ENCODE assay signal across 12 cellular contexts in genomic region chr5:159185773-159186172, GRCh38. TPM values are rescaled to one million over a fixed set of nuclear protein-coding genes. Genes with fewer than 3 reads are reported as not detected.
A peak's percentile ranks its signal among the peaks of the same experiment; 100 is the strongest.
DNase-seq lines count a peak whose midpoint lies in the region; ATAC-seq and TF ChIP-seq lines count a peak whose summit lies in the region.
"Had no signal": no experiment of that assay in that cellular context is flagged by ENCODE, and none has a peak within 500 bp of the region (broad histone marks: within the 10 kb centered on the region; RNA-seq: fewer than 3 reads in every experiment).

No MANE protein-coding gene starts in this region.

- 68 to 74% methylated on average over 10 of the region's 10 CpGs for WGBS in lung, 2 donors
- WGBS in thyroid gland, 2 donors, result 61 to 64% methylated on average over 10 of the region's 10 CpGs

- no peaks in the 10 kb centered on the region for H3K36me3 ChIP-seq in breast epithelium
- H3K36me3 ChIP-seq in lung (ENCODE audit: control insufficient read depth in 2 of 2, insufficient read depth in 2 of 2, low read length in 2 of 2), result peaks cover 9 to 10% of the 10 kb centered on the region in 2 donors
- H3K36me3 ChIP-seq in thyroid gland, result peaks cover 0 to 4% of the 10 kb centered on the region in 2 donors

- no peak overlapping the region for H3K4me3 ChIP-seq in breast epithelium
- no peak overlapping the region for H3K4me3 ChIP-seq in lung
- no peak overlapping the region for H3K4me3 ChIP-seq in thyroid gland (replicated peaks in 1 of 3)
- H3K4me3 ChIP-seq: GM12878 had no signal

- intact Hi-C loops in MCF 10A (cut with micrococcal nuclease) (no loop called here), breast epithelium (cut with DNase I; ENCODE audit: low total_unique reads) (no loop called here), thyroid gland (cut with DNase I) (no loop called here)
- intact Hi-C loops in activated T-helper 1 cell treated with anti-CD3 and anti-CD28 coated beads, Interleukin-12 subunit alpha, Interleukin-12 subunit beta, Interleukin-2, Interleukin-4 antibody, amounts not matched to agents 30 ng/mL and 10 ng/mL and 1 ng/mL, durations not matched to agents 14 hours and 24 hours and 36 hours (cut with micrococcal nuclease), result loop anchor here (1.0 kb wide), 1 partner anchor 22 kb away; no protein-coding TSS in a partner anchor

- peak; percentile 12 for ATAC-seq in lung (ENCODE audit: insufficient read depth, low FRiP score)

- no peaks in the 10 kb centered on the region for H3K9me3 Mint-ChIP-seq in MCF 10A (ENCODE audit: unreplicated experiment)
- no peaks in the 10 kb centered on the region for H3K9me3 Mint-ChIP-seq in activated T-helper 1 cell treated with anti-CD3 and anti-CD28 coated beads, Interleukin-12 subunit alpha, Interleukin-12 subunit beta, Interleukin-2, Interleukin-4 antibody, amounts not matched to agents 30 ng/mL and 10 ng/mL and 1 ng/mL, durations not matched to agents 14 hours and 24 hours and 36 hours

- TF ChIP-seq POLR2A in breast epithelium (IDR thresholded peaks at IDR 0.05) (no peak), thyroid gland (IDR thresholded peaks at IDR 0.05) (no peak)

- no TSS peak for BruUV-seq in MCF 10A (replicated peaks; lab: Mats Ljungman, UMichigan)

- H3K4me1 Mint-ChIP-seq in MCF 10A (ENCODE audit: insufficient read depth, unreplicated experiment), result peaks cover 73% of the 10 kb centered on the region
- H3K4me1 Mint-ChIP-seq in activated T-helper 1 cell treated with anti-CD3 and anti-CD28 coated beads, Interleukin-12 subunit alpha, Interleukin-12 subunit beta, Interleukin-2, Interleukin-4 antibody, amounts not matched to agents 30 ng/mL and 10 ng/mL and 1 ng/mL, durations not matched to agents 14 hours and 24 hours and 36 hours (ENCODE audit: low read depth), result peaks cover 72% of the 10 kb centered on the region

- H3K36me3 Mint-ChIP-seq in MCF 10A (ENCODE audit: insufficient read depth, unreplicated experiment), result peaks cover 93% of the 10 kb centered on the region
- peaks cover 35% of the 10 kb centered on the region for H3K36me3 Mint-ChIP-seq in activated T-helper 1 cell treated with anti-CD3 and anti-CD28 coated beads, Interleukin-12 subunit alpha, Interleukin-12 subunit beta, Interleukin-2, Interleukin-4 antibody, amounts not matched to agents 30 ng/mL and 10 ng/mL and 1 ng/mL, durations not matched to agents 14 hours and 24 hours and 36 hours (ENCODE audit: low read depth)

- DNase-seq in MCF 10A (ENCODE audit: unreplicated experiment) (no peak), breast epithelium (ENCODE audit: low spot score in 2 of 2) (no peak), lung (ENCODE audit: low spot score) (no peak), thyroid gland (no peak), SKM-1 (lab: John Stamatoyannopoulos, UW; ENCODE audit: unreplicated experiment) (no peak), hepatic stellate cell (ENCODE audit: low spot score) (no peak), NCI-H1417 treated with DMSO at 0.1 percent for 48 hours (lab: John Stamatoyannopoulos, UW) (no peak)
- DNase-seq in activated T-helper 1 cell treated with anti-CD3 and anti-CD28 coated beads, Interleukin-12 subunit alpha, Interleukin-12 subunit beta, Interleukin-2, Interleukin-4 antibody, amounts not matched to agents 30 ng/mL and 10 ng/mL and 1 ng/mL, durations not matched to agents 14 hours and 24 hours and 36 hours (ENCODE audit: low spot score), result no peak
- DNase-seq: activated effector memory CD4-positive, alpha-beta T cell treated with Interleukin-2 at 50 U/mL for 16 hours; caudate nucleus; DND-41 had no signal

- H3K27ac ChIP-seq in breast epithelium (peak overlapping the region in 1 of 2 donors; percentile 1), lung (ENCODE audit: low read depth in 1 of 2, low read length in 1 of 2) (peak overlapping the region in 1 of 2 donors; percentile 80), thyroid gland (peak overlapping the region; percentile 23 to 81 (median 76))

- H3K27me3 Mint-ChIP-seq in MCF 10A (ENCODE audit: insufficient read depth, unreplicated experiment), result no peaks in the 10 kb centered on the region
- H3K27me3 Mint-ChIP-seq in activated T-helper 1 cell treated with anti-CD3 and anti-CD28 coated beads, Interleukin-12 subunit alpha, Interleukin-12 subunit beta, Interleukin-2, Interleukin-4 antibody, amounts not matched to agents 30 ng/mL and 10 ng/mL and 1 ng/mL, durations not matched to agents 14 hours and 24 hours and 36 hours (ENCODE audit: insufficient read depth), result no peaks in the 10 kb centered on the region

- POLR2A ChIA-PET in MCF 10A (lab: Yijun Ruan, JAX), result interaction anchor here (0.7 to 18.3 kb wide), 14 partner anchors 9 to 88 kb away, joined by 3 to 650 read pairs (median 10); partner anchors contain the start of gene UBLCP1

- H3K9me3 ChIP-seq in breast epithelium (no peaks in the 10 kb centered on the region), lung (ENCODE audit: control insufficient read depth in 2 of 2, insufficient read depth in 1 of 2, low read length in 1 of 2) (no peaks in the 10 kb centered on the region), thyroid gland (no peaks in the 10 kb centered on the region)

- peak overlapping the region; percentile 49 for H3K4me3 Mint-ChIP-seq in MCF 10A (ENCODE audit: unreplicated experiment)
- no peak overlapping the region for H3K4me3 Mint-ChIP-seq in activated T-helper 1 cell treated with anti-CD3 and anti-CD28 coated beads, Interleukin-12 subunit alpha, Interleukin-12 subunit beta, Interleukin-2, Interleukin-4 antibody, amounts not matched to agents 30 ng/mL and 10 ng/mL and 1 ng/mL, durations not matched to agents 14 hours and 24 hours and 36 hours

- peak overlapping the region; percentile 96 for H3K27ac Mint-ChIP-seq in MCF 10A (ENCODE audit: low read depth, unreplicated experiment)
- peak overlapping the region; percentile 29 for H3K27ac Mint-ChIP-seq in activated T-helper 1 cell treated with anti-CD3 and anti-CD28 coated beads, Interleukin-12 subunit alpha, Interleukin-12 subunit beta, Interleukin-2, Interleukin-4 antibody, amounts not matched to agents 30 ng/mL and 10 ng/mL and 1 ng/mL, durations not matched to agents 14 hours and 24 hours and 36 hours

- TF ChIP-seq CTCF in MCF 10A (IDR thresholded peaks at IDR 0.05; ENCODE audit: unreplicated experiment), result no peak
- no peak for TF ChIP-seq CTCF in breast epithelium (IDR thresholded peaks at IDR 0.05)
- no peak for TF ChIP-seq CTCF in lung (IDR thresholded peaks at IDR 0.05; ENCODE audit: control extremely low read depth, extremely low read depth)
- no peak for TF ChIP-seq CTCF in thyroid gland (IDR thresholded peaks at IDR 0.05)

- CTCF ChIA-PET in MCF 10A (lab: Yijun Ruan, JAX), result interaction anchor here (0.8 to 3.7 kb wide), 5 partner anchors 12 to 29 kb away, joined by 3 to 23 read pairs (median 3); no protein-coding TSS in a partner anchor

- H3K27me3 ChIP-seq in breast epithelium (no peaks in the 10 kb centered on the region), lung (ENCODE audit: control insufficient read depth, insufficient read depth) (no peaks in the 10 kb centered on the region), thyroid gland (no peaks in the 10 kb centered on the region)

- H3K4me1 ChIP-seq in breast epithelium (no peaks in the 10 kb centered on the region), lung (ENCODE audit: control insufficient read depth in 2 of 2, insufficient read depth in 2 of 2, low read length in 2 of 2) (peaks cover 3 to 19% of the 10 kb centered on the region in 2 donors), thyroid gland (peaks cover 46 to 53% of the 10 kb centered on the region in 2 donors)

RNA-seq across cellular contexts. Expression of gene RNF145, which starts 23.6 kb away (rescaled TPM):
- total RNA-seq in MCF 10A (2022), result 122 and 157 TPM in 2 replicates
- total RNA-seq in breast epithelium, result 10 to 100 TPM; 40.5 to 68.2 (median 41.3) TPM
- 179 TPM in 2 replicates for total RNA-seq in activated T-helper 1 cell treated with anti-CD3 and anti-CD28 coated beads, Interleukin-12 subunit alpha, Interleukin-12 subunit beta, Interleukin-2, Interleukin-4 antibody, amounts not matched to agents 30 ng/mL and 10 ng/mL and 1 ng/mL, durations not matched to agents 14 hours and 24 hours and 36 hours
- total RNA-seq in lung, result 100 to 1,000 TPM; 212 to 240 TPM
- polyA plus RNA-seq in lung, result 100 to 1,000 TPM in 1 of 2 donors, 10 to 100 TPM in 1; 70.0 to 142 TPM
- total RNA-seq in thyroid gland, result 10 to 100 TPM; 59.5 to 88.6 (median 75.6) TPM
